ENCODE assay signal across 8 cellular contexts in the genomic region with DNA sequence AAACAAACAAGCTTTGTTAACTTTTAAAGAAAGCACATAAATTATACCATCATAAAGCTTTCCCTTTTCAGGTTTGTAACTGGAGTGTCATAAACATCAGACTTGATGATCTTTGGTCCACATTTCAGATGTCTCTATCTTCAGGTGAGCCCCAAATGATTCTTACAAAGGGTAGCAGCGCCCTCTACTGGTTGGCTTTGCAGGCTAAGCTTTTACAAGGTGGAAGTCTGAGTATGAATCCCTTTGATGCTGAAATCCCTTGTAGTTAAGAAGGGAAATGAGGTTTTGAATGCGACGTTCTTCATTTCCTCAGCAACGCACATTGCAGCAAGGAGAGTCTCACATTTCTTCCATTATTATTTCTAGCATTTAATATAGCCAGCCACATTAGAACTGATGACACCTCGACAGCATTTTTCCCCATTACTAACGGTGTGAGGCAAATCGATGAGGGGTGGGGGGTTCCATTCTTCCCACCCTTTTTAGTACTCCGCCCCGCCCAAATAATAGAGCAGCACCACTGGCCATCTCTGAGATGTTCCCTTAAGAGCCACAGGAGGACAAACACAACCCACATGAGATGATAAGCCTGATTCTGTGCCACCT.
DNase-seq lines count a peak whose midpoint lies in the region; ATAC-seq lines count a peak whose summit lies in the region.

No MANE protein-coding gene starts in this region.

- DNase-seq in CMK (ENCODE audit: low read depth) = peak; percentile 29
- peak; percentile 25 for DNase-seq in NCI-H524 treated with DMSO at 0.1 percent for 48 hours (lab: John Stamatoyannopoulos, UW)
- peak; percentile 46 to 47 for DNase-seq in activated CD4-positive, alpha-beta T cell treated with anti-CD3 and anti-CD28 coated beads, Interleukin-2, amount 50 U/mL, for 4 hours
- DNase-seq in effector CD4-positive, alpha-beta T cell = peak; percentile 40
- peak; percentile 72 for DNase-seq in middle frontal gyrus (ENCODE audit: extremely low spot score, low spot score)
- peak; percentile 31 to 38 for DNase-seq in stimulated activated CD8-positive, alpha-beta memory T cell treated with anti-CD3 and anti-CD28 coated beads, Interleukin-7, amount 100 ng/mL, for 4 hours (ENCODE audit: low read depth in 2 of 2)

- ATAC-seq in GM19372 (IDR thresholded peaks at IDR 0.05; ENCODE audit: low read depth, unreplicated experiment) (peak; percentile 91), HG03469 (IDR thresholded peaks at IDR 0.05; ENCODE audit: unreplicated experiment) (peak; percentile 84)

Comparison
In these comparisons a context has a peak if more than half of its experiments do, and no peak if none do; other contexts are left out.
1. Peak in every context shown above with its lines: DNase-seq and ATAC-seq.